ENCODE assay signal across 33 cellular contexts in the genomic region with DNA sequence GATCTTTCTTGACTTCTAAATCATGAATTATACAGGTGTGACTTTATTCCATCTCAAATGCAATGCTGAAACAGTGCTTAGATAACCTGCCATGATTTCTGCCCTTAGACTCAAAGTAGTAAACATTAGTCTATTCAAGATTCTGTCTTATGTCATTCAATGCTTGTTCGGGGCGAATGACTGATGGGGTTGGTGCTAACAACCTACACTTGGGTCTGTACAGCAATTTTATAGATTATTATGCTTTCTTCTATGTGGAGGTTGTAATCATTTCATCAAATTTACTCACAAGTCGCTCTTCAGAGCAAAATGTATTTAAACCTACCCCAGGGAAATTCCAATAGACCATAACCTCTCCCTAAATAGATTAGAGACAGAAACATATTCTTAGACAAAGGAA.
DNase-seq lines count a peak whose midpoint lies in the region; ATAC-seq, FAIRE-seq and TF ChIP-seq lines count a peak whose summit lies in the region.
"Had no signal": no experiment of that assay in that cellular context is flagged by ENCODE, and none has a peak within 500 bp of the region (broad histone marks: within the 10 kb centered on the region; RNA-seq: fewer than 3 reads in every experiment).

No MANE protein-coding gene starts in this region.

- no peak overlapping the region for H4K8ac ChIP-seq in mesendoderm (ENCODE audit: low read depth, low read length)

- H3K4me1 Mint-ChIP-seq in activated CD8-positive, alpha-beta memory T cell treated with anti-CD3 and anti-CD28 coated beads, Interleukin-2, amount 10 ng/mL, durations not matched to agents 7 days and 5 days: no peaks in the 10 kb centered on the region
- H3K4me1 Mint-ChIP-seq in nephron progenitor cell: no peaks in the 10 kb centered on the region
- H3K4me1 Mint-ChIP-seq: B cell; CD14-positive monocyte; CD4-positive, alpha-beta memory T cell; CD4-positive, CD25-positive, alpha-beta regulatory T cell; CD8-positive, alpha-beta memory T cell had no signal

- H4K5ac ChIP-seq in mesendoderm (ENCODE audit: low read length): no peak overlapping the region

- peaks cover 8% of the 10 kb centered on the region for H3K9me3 Mint-ChIP-seq in activated CD8-positive, alpha-beta memory T cell treated with anti-CD3 and anti-CD28 coated beads, Interleukin-2, amount 10 ng/mL, durations not matched to agents 7 days and 5 days (ENCODE audit: low read depth)
- H3K9me3 Mint-ChIP-seq in nephron progenitor cell: no peaks in the 10 kb centered on the region

- no peaks in the 10 kb centered on the region for H3K36me3 Mint-ChIP-seq in activated CD8-positive, alpha-beta memory T cell treated with anti-CD3 and anti-CD28 coated beads, Interleukin-2, amount 10 ng/mL, durations not matched to agents 7 days and 5 days
- no peaks in the 10 kb centered on the region for H3K36me3 Mint-ChIP-seq in nephron progenitor cell (ENCODE audit: low read depth)
- H3K36me3 Mint-ChIP-seq: CD14-positive monocyte; CD4-positive, alpha-beta memory T cell; CD4-positive, CD25-positive, alpha-beta regulatory T cell; CD8-positive, alpha-beta memory T cell; CD8-positive, alpha-beta T cell had no signal

- CTCF ChIA-PET in activated CD8-positive, alpha-beta memory T cell treated with anti-CD3 and anti-CD28 coated beads, Interleukin-2, amount 10 ng/mL, durations not matched to agents 7 days and 5 days (lab: Charles Lee): no interaction called here

- no peak overlapping the region for H3K4me3 Mint-ChIP-seq in activated CD8-positive, alpha-beta memory T cell treated with anti-CD3 and anti-CD28 coated beads, Interleukin-2, amount 10 ng/mL, durations not matched to agents 7 days and 5 days
- no peak overlapping the region for H3K4me3 Mint-ChIP-seq in nephron progenitor cell
- H3K4me3 Mint-ChIP-seq: B cell; CD14-positive monocyte; CD4-positive, alpha-beta memory T cell; CD4-positive, alpha-beta T cell; CD4-positive, CD25-positive, alpha-beta regulatory T cell; CD8-positive, alpha-beta memory T cell; CD8-positive, alpha-beta T cell had no signal

- ATAC-seq in activated CD8-positive, alpha-beta memory T cell treated with anti-CD3 and anti-CD28 coated beads, Interleukin-2, amount 10 ng/mL, durations not matched to agents 7 days and 5 days: no peak
- no peak for ATAC-seq in GM21576 (IDR thresholded peaks at IDR 0.05; ENCODE audit: unreplicated experiment)
- ATAC-seq: A549; CD8-positive, alpha-beta T cell had no signal

- H3K9me3 ChIP-seq in neural cell (ENCODE audit: low read length): no peaks in the 10 kb centered on the region
- H3K9me3 ChIP-seq: A549; BE2C; BLaER1; BLaER1 treated with 17β-estradiol and CSF1 and Interleukin-3, amounts not matched to agents 10 nM and 100 nM; Caco-2 had no signal

- WGBS in mesendoderm (ENCODE audit: extremely low coverage, insufficient coverage, low lambda C conversion rate): no CpG with 5 or more reads among the region's 3 CpGs

- TF ChIP-seq RAD21 in neural cell (conservative IDR thresholded peaks at IDR 0.05): peak; percentile 16

- H3K27ac ChIP-seq in mesendoderm (ENCODE audit: low read depth, low read length) (no peak overlapping the region), neural cell (ENCODE audit: low read length) (peak overlapping the region; percentile 66)
- H3K27ac ChIP-seq: 22Rv1; A549; BLaER1; BLaER1 treated with 17β-estradiol and CSF1 and Interleukin-3, amounts not matched to agents 10 nM and 100 nM; C4-2B had no signal

- peaks cover 5% of the 10 kb centered on the region for H3K4me1 ChIP-seq in mesendoderm (ENCODE audit: control insufficient read depth, low read depth, low read length)
- H3K4me1 ChIP-seq: A549; BE2C; BLaER1; BLaER1 treated with 17β-estradiol and CSF1 and Interleukin-3, amounts not matched to agents 10 nM and 100 nM; Caco-2 had no signal

- H3K79me2 ChIP-seq in mesendoderm (ENCODE audit: control insufficient read depth, insufficient read depth, low read length) (no peaks in the 10 kb centered on the region), neural cell (replicated peaks; ENCODE audit: insufficient read depth, low read length) (no peaks in the 10 kb centered on the region)

- H3F3A ChIP-seq in neural cell (ENCODE audit: insufficient read depth, low read length, poor library complexity, severe bottlenecking): peaks cover 3% of the 10 kb centered on the region

- H3K56ac ChIP-seq in mesendoderm (ENCODE audit: low read length): no peak overlapping the region

- no peak overlapping the region for H3K9ac ChIP-seq in mesendoderm (ENCODE audit: low read length)
- no peak overlapping the region for H3K9ac ChIP-seq in neural cell (ENCODE audit: low read length)
- H3K9ac ChIP-seq: BLaER1; BLaER1 treated with 17β-estradiol and CSF1 and Interleukin-3, amounts not matched to agents 10 nM and 100 nM had no signal

- peak; percentile 21 for FAIRE-seq in D721Med (lab: Jason Lieb, UNC)
- FAIRE-seq: A549 had no signal

- H4K20me1 ChIP-seq in neural cell (ENCODE audit: insufficient read depth): no peaks in the 10 kb centered on the region
- H4K20me1 ChIP-seq: BLaER1; BLaER1 treated with 17β-estradiol and CSF1 and Interleukin-3, amounts not matched to agents 10 nM and 100 nM had no signal

- H3K27me3 ChIP-seq in mesendoderm (ENCODE audit: insufficient read depth, low read length, poor library complexity) (no peaks in the 10 kb centered on the region), neural cell (ENCODE audit: insufficient read depth, low read depth, low read length) (no peaks in the 10 kb centered on the region)
- H3K27me3 ChIP-seq: BE2C; BLaER1; BLaER1 treated with 17β-estradiol and CSF1 and Interleukin-3, amounts not matched to agents 10 nM and 100 nM had no signal

- no peak overlapping the region for H3K4me3 ChIP-seq in mesendoderm (ENCODE audit: low read length)
- H3K4me3 ChIP-seq in neural cell (ENCODE audit: low read length): no peak overlapping the region
- H3K4me3 ChIP-seq: A549; BLaER1; BLaER1 treated with 17β-estradiol and CSF1 and Interleukin-3, amounts not matched to agents 10 nM and 100 nM had no signal

- DNase-seq in D721Med (ENCODE audit: insufficient read length, low spot score): no peak
- DNase-seq in mesendoderm: no peak
- DNase-seq in activated CD8-positive, alpha-beta memory T cell treated with anti-CD3 and anti-CD28 coated beads, Interleukin-2, amount 10 ng/mL, durations not matched to agents 7 days and 5 days: no peak
- no peak for DNase-seq in nephron progenitor cell
- DNase-seq: 8988T; ACHN; AML-193; BE2C; C1 segment of cervical spinal cord; Caco-2; Calu3; CD4-positive, alpha-beta memory T cell; CD4-positive, alpha-beta T cell; CD4-positive, CD25-positive, alpha-beta regulatory T cell; CD8-positive, alpha-beta memory T cell; CD8-positive, alpha-beta T cell; COR-L47; DMS 273 treated with DMSO at 0.1 percent for 48 hours; DMS153; DMS53; DMS79; DMS79 treated with DMSO at 0.1 percent for 48 hours; DND-41; EL had no signal

- H3K23ac ChIP-seq in mesendoderm (ENCODE audit: low read length): no peak overlapping the region

- no peaks in the 10 kb centered on the region for H3K79me1 ChIP-seq in mesendoderm (ENCODE audit: low read length)

- no peaks in the 10 kb centered on the region for H3K27me3 Mint-ChIP-seq in activated CD8-positive, alpha-beta memory T cell treated with anti-CD3 and anti-CD28 coated beads, Interleukin-2, amount 10 ng/mL, durations not matched to agents 7 days and 5 days
- no peaks in the 10 kb centered on the region for H3K27me3 Mint-ChIP-seq in nephron progenitor cell (ENCODE audit: low read depth, poor library complexity)
- H3K27me3 Mint-ChIP-seq: B cell; CD4-positive, alpha-beta memory T cell; CD4-positive, alpha-beta T cell; CD4-positive, CD25-positive, alpha-beta regulatory T cell; CD8-positive, alpha-beta memory T cell had no signal

- H3K4me2 ChIP-seq in mesendoderm (ENCODE audit: low read length) (no peak overlapping the region), neural cell (ENCODE audit: low read length) (peak overlapping the region; percentile 64)
- H3K4me2 ChIP-seq: A549; BLaER1; BLaER1 treated with 17β-estradiol and CSF1 and Interleukin-3, amounts not matched to agents 10 nM and 100 nM had no signal

- no peak overlapping the region for H2BK5ac ChIP-seq in mesendoderm (ENCODE audit: low read length)

- no peak overlapping the region for H3K18ac ChIP-seq in mesendoderm (ENCODE audit: low read length)

- peak overlapping the region; percentile 64 for H2BK15ac ChIP-seq in mesendoderm (replicated peaks; ENCODE audit: low read depth)

- H2BK120ac ChIP-seq in mesendoderm (ENCODE audit: low read depth, low read length): no peak overlapping the region

- TF ChIP-seq EP300 in neural cell (conservative IDR thresholded peaks at IDR 0.05; ENCODE audit: poor library complexity, severe bottlenecking): peak; percentile 90

- TF ChIP-seq CTCF in D721Med (IDR thresholded peaks at IDR 0.05; ENCODE audit: insufficient read depth, missing control alignments) (no peak), neural cell (IDR thresholded peaks at IDR 0.05; ENCODE audit: poor library complexity, severe bottlenecking) (no peak), nephron progenitor cell (IDR thresholded peaks at IDR 0.05) (no peak)

- H3K36me3 ChIP-seq in mesendoderm (ENCODE audit: control insufficient read depth, insufficient read depth, low read length): no peaks in the 10 kb centered on the region
- no peaks in the 10 kb centered on the region for H3K36me3 ChIP-seq in neural cell (ENCODE audit: insufficient read depth, low read length)
- H3K36me3 ChIP-seq: BE2C; BLaER1; BLaER1 treated with 17β-estradiol and CSF1 and Interleukin-3, amounts not matched to agents 10 nM and 100 nM had no signal

- no peak overlapping the region for H3K4ac ChIP-seq in mesendoderm (ENCODE audit: low read depth, low read length)

- H2AK5ac ChIP-seq in mesendoderm (ENCODE audit: low read length): no peak overlapping the region

- no peaks in the 10 kb centered on the region for H3K9me2 ChIP-seq in neural cell (ENCODE audit: insufficient read depth, low read length)

- no peak overlapping the region for H3K27ac Mint-ChIP-seq in activated CD8-positive, alpha-beta memory T cell treated with anti-CD3 and anti-CD28 coated beads, Interleukin-2, amount 10 ng/mL, durations not matched to agents 7 days and 5 days
- no peak overlapping the region for H3K27ac Mint-ChIP-seq in nephron progenitor cell
- H3K27ac Mint-ChIP-seq: B cell; CD14-positive monocyte; CD4-positive, alpha-beta memory T cell; CD4-positive, alpha-beta T cell; CD4-positive, CD25-positive, alpha-beta regulatory T cell; CD8-positive, alpha-beta memory T cell; CD8-positive, alpha-beta T cell had no signal

- no peak overlapping the region for H2AFZ ChIP-seq in neural cell (ENCODE audit: low read depth, low read length)

TF ChIP-seq in neural cell, 6 proteins besides CTCF, POLR2A, EP300 and RAD21:
- TF ChIP-seq SMC3 (conservative IDR thresholded peaks at IDR 0.05; ENCODE audit: poor library complexity): no peak
- TF ChIP-seq POLR2AphosphoS5 (IDR thresholded peaks at IDR 0.05): peak; percentile 70
